2 cellular contexts compared by ENCODE assay signal in the genomic region with DNA sequence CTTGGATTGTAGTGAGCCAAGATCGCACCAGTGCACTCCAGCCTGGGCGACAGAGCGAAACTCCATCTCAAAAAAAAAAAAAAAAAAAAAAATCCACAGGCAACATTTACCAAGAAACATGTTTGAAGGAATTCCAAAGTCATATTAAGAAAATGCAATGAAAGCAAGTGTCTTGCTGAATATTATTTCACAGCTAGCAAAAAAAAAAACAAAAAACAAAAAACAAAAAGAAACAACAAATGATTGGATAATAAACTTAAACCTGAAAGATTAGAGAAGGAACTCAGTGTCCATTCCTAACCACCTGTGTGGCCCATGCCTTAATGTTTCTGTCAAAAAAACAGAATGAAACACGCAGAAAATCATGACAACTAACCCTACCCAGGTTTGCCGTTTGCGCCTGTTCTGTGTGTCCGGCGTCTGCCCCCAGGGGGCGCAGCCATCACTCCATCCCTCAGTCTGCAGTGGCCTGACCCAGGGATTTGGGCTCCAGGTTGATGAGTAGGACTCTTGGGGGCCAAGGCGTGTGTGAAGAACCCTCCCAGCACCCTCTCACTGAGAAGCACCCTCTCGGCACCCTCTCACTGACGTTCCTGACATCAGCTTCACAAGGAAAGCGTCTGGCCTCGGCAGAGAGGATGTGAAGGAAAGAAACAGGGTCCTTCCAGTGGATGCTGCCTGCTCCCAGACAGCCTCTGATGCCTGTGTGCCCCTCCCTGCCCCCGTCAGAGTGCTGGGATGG.
A peak's percentile ranks its signal among the peaks of the same experiment; 100 is the strongest.
TF ChIP-seq lines count a peak whose summit lies in the region.

No MANE protein-coding gene starts in this region.

TF ChIP-seq in endothelial cell of umbilical vein, 7 proteins besides CTCF, POLR2A, EP300 and RAD21:
- no peak for TF ChIP-seq GATA2 (IDR thresholded peaks at IDR 0.05; ENCODE audit: insufficient read depth, insufficient read length, low read depth, low read length)
- TF ChIP-seq FOS (IDR thresholded peaks at IDR 0.05; ENCODE audit: borderline replicate concordance, insufficient read depth, low read length): no peak
- no peak for TF ChIP-seq MYC (IDR thresholded peaks at IDR 0.05; ENCODE audit: low read depth, low read length)
- TF ChIP-seq EZH2 (IDR thresholded peaks at IDR 0.05; ENCODE audit: borderline replicate concordance, low read depth, low read length, severe bottlenecking): no peak
- TF ChIP-seq, protein P1, sequence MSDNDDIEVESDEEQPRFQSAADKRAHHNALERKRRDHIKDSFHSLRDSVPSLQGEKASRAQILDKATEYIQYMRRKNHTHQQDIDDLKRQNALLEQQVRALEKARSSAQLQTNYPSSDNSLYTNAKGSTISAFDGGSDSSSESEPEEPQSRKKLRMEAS (IDR thresholded peaks at IDR 0.05; ENCODE audit: insufficient read depth, insufficient read length): no peak
- no peak for TF ChIP-seq JUN (IDR thresholded peaks at IDR 0.05; ENCODE audit: borderline replicate concordance, insufficient read depth, insufficient read length, low read depth)
- TF ChIP-seq POLR2AphosphoS5 (IDR thresholded peaks at IDR 0.05; ENCODE audit: insufficient read depth, low read depth, low read length): no peak

TF ChIP-seq in neural cell, 6 proteins besides CTCF, POLR2A, EP300 and RAD21:
- TF ChIP-seq POLR2AphosphoS5 (IDR thresholded peaks at IDR 0.05) (no peak), SMC3 (conservative IDR thresholded peaks at IDR 0.05; ENCODE audit: poor library complexity) (peak; percentile 58), EZH2 (IDR thresholded peaks at IDR 0.05; ENCODE audit: borderline replicate concordance, insufficient read depth, low read length, poor library complexity, severe bottlenecking) (no peak)
TF ChIP-seq in neural cell: peak in this region for 1.
